7 cellular contexts compared by ENCODE assay signal in the genomic region with DNA sequence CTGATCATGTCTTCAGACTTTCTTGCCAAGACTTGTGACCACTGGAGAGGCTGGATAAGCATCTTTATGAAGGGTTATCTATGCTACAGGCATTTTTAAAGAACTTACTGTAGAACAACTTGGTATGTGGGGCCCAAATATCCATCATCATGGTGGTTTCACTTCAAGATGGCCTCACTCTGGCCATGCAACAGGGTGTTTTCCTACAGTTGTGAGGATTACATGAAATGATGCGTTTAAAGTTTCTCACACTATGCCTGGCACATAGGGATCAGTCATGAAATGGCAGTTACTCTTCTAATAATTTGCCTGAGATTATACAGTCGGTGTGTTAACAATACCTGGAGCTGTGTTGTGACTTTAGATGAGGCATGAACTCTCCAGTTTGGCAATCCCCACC. TPM values are rescaled to one million over a fixed set of nuclear protein-coding genes. Genes with fewer than 3 reads are reported as not detected.
"Had no signal": no experiment of that assay in that cellular context is flagged by ENCODE, and none has a peak within 500 bp of the region (broad histone marks: within the 10 kb centered on the region; RNA-seq: fewer than 3 reads in every experiment).

No MANE protein-coding gene starts in this region.

- ATAC-seq: HepG2 had no signal

- DNase-seq: IMR-90, KBM-7, KG1 had no signal

- FAIRE-seq: HepG2 had no signal

- H3K9ac ChIP-seq: KMS-11 had no signal

- H3K27ac ChIP-seq: HL-60, KMS-11 had no signal

- H3K4me2 ChIP-seq: KMS-11 had no signal

RNA-seq across cellular contexts. Expression of a gene that starts 13.0 kb away (rescaled TPM):
- polyA plus RNA-seq: IgD-negative memory B cell had no signal
